8 cellular contexts compared by ENCODE assay signal in genomic region chr9:76562511-76562911, GRCh38.
A peak's percentile ranks its signal among the peaks of the same experiment; 100 is the strongest.
DNase-seq lines count a peak whose midpoint lies in the region; ATAC-seq and FAIRE-seq lines count a peak whose summit lies in the region.

No MANE protein-coding gene starts in this region.

- H3K4me1 ChIP-seq in right cardiac atrium (ENCODE audit: control insufficient read depth, insufficient read depth, low read length), result no peaks in the 10 kb centered on the region

- intact Hi-C loops in right cardiac atrium (cut with DNase I), result no loop called here

- FAIRE-seq in GM18507 (lab: Jason Lieb, UNC), result peak; percentile 58

- no peak overlapping the region for H3K4me3 ChIP-seq in right cardiac atrium (ENCODE audit: low read length)

- DNase-seq in GM18507 (ENCODE audit: extremely low spot score, insufficient read length, low read depth) (no peak), NOMO-1 treated with dmso at 0.1 percent for 144 hours (lab: John Stamatoyannopoulos, UW; ENCODE audit: unreplicated experiment) (peak; percentile 28), right cardiac atrium (no peak), NCI-H748 (lab: John Stamatoyannopoulos, UW; ENCODE audit: unreplicated experiment) (no peak), NCI-H2107 (lab: John Stamatoyannopoulos, UW) (no peak), NCI-H146 treated with DMSO at 0.1 percent for 48 hours (lab: John Stamatoyannopoulos, UW; ENCODE audit: unreplicated experiment) (no peak)
- DNase-seq in activated CD4-positive, alpha-beta T cell treated with anti-CD3 and anti-CD28 coated beads for 1 hour, result no peak

- no peak overlapping the region for H3K27ac ChIP-seq in right cardiac atrium (ENCODE audit: low read length)

- no peaks in the 10 kb centered on the region for H3K9me3 ChIP-seq in right cardiac atrium (ENCODE audit: control insufficient read depth, low read length)

- ATAC-seq in HG02588 (IDR thresholded peaks at IDR 0.05; ENCODE audit: unreplicated experiment) (peak; percentile 72), right cardiac atrium (peak; percentile 45 to 53)

- H3K27me3 ChIP-seq in right cardiac atrium (ENCODE audit: control insufficient read depth, insufficient read depth), result no peaks in the 10 kb centered on the region
